2 cellular contexts compared by ENCODE assay signal in the genomic region with DNA sequence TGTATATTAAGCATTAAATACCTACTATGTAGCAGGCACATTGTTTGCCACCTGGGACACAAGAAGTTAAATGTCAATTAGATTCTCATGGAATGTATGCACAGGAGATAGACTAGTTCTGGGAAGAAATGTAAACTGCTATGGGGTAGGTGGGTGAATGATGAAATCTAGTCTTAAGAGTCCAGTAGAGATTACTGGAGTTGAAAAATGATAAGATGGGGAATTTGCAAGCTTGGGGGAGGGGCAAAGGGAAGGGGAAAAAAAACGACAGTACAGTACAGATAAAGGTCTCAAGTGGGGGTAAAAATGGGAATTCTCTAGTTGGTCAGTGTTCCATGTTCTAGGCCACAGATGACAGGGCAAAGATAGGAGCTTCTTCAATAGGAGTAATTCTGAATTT.
TF ChIP-seq lines count a peak whose summit lies in the region.

No MANE protein-coding gene starts in this region.

TF ChIP-seq in HEK293, 187 proteins besides CTCF, POLR2A, EP300 and RAD21 (continued from another document):
- TF ChIP-seq, protein P1, sequence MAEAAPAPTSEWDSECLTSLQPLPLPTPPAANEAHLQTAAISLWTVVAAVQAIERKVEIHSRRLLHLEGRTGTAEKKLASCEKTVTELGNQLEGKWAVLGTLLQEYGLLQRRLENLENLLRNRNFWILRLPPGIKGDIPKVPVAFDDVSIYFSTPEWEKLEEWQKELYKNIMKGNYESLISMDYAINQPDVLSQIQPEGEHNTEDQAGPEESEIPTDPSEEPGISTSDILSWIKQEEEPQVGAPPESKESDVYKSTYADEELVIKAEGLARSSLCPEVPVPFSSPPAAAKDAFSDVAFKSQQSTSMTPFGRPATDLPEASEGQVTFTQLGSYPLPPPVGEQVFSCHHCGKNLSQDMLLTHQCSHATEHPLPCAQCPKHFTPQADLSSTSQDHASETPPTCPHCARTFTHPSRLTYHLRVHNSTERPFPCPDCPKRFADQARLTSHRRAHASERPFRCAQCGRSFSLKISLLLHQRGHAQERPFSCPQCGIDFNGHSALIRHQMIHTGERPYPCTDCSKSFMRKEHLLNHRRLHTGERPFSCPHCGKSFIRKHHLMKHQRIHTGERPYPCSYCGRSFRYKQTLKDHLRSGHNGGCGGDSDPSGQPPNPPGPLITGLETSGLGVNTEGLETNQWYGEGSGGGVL (tag by site-specific recombination; IDR thresholded peaks at IDR 0.05): peak; percentile 52
- TF ChIP-seq KLF16 (tag by site-specific recombination; IDR thresholded peaks at IDR 0.05): 0 out of 2 replicates have a peak, but pooled peaks have one; percentile 58
- TF ChIP-seq ZNF558 (tag by site-specific recombination; IDR thresholded peaks at IDR 0.05): no peak

TF ChIP-seq in K562, 482 proteins besides CTCF, POLR2A, EP300 and RAD21 (continued from another document):
- TF ChIP-seq, protein P2, sequence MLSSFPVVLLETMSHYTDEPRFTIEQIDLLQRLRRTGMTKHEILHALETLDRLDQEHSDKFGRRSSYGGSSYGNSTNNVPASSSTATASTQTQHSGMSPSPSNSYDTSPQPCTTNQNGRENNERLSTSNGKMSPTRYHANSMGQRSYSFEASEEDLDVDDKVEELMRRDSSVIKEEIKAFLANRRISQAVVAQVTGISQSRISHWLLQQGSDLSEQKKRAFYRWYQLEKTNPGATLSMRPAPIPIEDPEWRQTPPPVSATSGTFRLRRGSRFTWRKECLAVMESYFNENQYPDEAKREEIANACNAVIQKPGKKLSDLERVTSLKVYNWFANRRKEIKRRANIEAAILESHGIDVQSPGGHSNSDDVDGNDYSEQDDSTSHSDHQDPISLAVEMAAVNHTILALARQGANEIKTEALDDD (IDR thresholded peaks at IDR 0.05): peak; percentile 69
- TF ChIP-seq RCOR1 (IDR thresholded peaks at IDR 0.05; ENCODE audit: borderline replicate concordance in 1 of 2, low read depth in 2 of 2, low read length in 2 of 2) (peak in 1 of 2 experiments; percentile 36; a peak in 1 of 4 replicates), ZNF384 (IDR thresholded peaks at IDR 0.05; ENCODE audit: low read depth, low read length) (peak; percentile 65; the same call in 1 of the 2 replicates), SMAD1 (IDR thresholded peaks at IDR 0.05; ENCODE audit: low read depth, low read length, partially characterized antibody) (no peak)
- TF ChIP-seq, protein P3, sequence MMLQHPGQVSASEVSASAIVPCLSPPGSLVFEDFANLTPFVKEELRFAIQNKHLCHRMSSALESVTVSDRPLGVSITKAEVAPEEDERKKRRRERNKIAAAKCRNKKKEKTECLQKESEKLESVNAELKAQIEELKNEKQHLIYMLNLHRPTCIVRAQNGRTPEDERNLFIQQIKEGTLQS (IDR thresholded peaks at IDR 0.05): peak; percentile 70
- TF ChIP-seq, protein P3 (CRISPR knock-in tag; conservative IDR thresholded peaks at IDR 0.05): no peak
- TF ChIP-seq, protein P4, sequence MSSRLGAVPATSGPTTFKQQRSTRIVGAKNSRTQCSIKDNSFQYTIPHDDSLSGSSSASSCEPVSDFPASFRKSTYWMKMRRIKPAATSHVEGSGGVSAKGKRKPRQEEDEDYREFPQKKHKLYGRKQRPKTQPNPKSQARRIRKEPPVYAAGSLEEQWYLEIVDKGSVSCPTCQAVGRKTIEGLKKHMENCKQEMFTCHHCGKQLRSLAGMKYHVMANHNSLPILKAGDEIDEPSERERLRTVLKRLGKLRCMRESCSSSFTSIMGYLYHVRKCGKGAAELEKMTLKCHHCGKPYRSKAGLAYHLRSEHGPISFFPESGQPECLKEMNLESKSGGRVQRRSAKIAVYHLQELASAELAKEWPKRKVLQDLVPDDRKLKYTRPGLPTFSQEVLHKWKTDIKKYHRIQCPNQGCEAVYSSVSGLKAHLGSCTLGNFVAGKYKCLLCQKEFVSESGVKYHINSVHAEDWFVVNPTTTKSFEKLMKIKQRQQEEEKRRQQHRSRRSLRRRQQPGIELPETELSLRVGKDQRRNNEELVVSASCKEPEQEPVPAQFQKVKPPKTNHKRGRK (tag; IDR thresholded peaks at IDR 0.05): no peak
- TF ChIP-seq, protein P5, sequence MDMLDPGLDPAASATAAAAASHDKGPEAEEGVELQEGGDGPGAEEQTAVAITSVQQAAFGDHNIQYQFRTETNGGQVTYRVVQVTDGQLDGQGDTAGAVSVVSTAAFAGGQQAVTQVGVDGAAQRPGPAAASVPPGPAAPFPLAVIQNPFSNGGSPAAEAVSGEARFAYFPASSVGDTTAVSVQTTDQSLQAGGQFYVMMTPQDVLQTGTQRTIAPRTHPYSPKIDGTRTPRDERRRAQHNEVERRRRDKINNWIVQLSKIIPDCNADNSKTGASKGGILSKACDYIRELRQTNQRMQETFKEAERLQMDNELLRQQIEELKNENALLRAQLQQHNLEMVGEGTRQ (CRISPR knock-in tag; IDR thresholded peaks at IDR 0.05): no peak
TF ChIP-seq in K562: peak in this region for 19.
